ENCODE assay signal across 9 cellular contexts in genomic region chr16:27254262-27254811, GRCh38. TPM values are rescaled to one million over a fixed set of nuclear protein-coding genes. Genes with fewer than 3 reads are reported as not detected.
A peak's percentile ranks its signal among the peaks of the same experiment; 100 is the strongest.
DNase-seq lines count a peak whose midpoint lies in the region; ATAC-seq, FAIRE-seq and TF ChIP-seq lines count a peak whose summit lies in the region.
"Had no signal": no experiment of that assay in that cellular context is flagged by ENCODE, and none has a peak within 500 bp of the region (broad histone marks: within the 10 kb centered on the region; RNA-seq: fewer than 3 reads in every experiment).

No MANE protein-coding gene starts in this region.

- peak; percentile 93 for ATAC-seq in GM19351 (IDR thresholded peaks at IDR 0.05; ENCODE audit: unreplicated experiment)
- ATAC-seq in HG02981 (IDR thresholded peaks at IDR 0.05; ENCODE audit: unreplicated experiment): peak; percentile 59
- ATAC-seq in activated naive CD4-positive, alpha-beta T cell treated with anti-CD3 and anti-CD28 coated beads, Interleukin-2, amount 50 U/mL, for 72 hours: peak; percentile 64 to 77
- ATAC-seq in stimulated activated effector memory CD8-positive, alpha-beta T cell treated with anti-CD3 and anti-CD28 coated beads, Interleukin-12 subunit alpha, Interleukin-12 subunit beta, amount 100 ng/mL, for 72 hours: peak; percentile 86

- peak overlapping the region; percentile 97 to 98 for H3K27ac Mint-ChIP-seq in activated naive CD4-positive, alpha-beta T cell treated with anti-CD3 and anti-CD28 coated beads, Interleukin-2, amount 50 U/mL, for 72 hours
- peak overlapping the region; percentile 84 for H3K27ac Mint-ChIP-seq in stimulated activated effector memory CD8-positive, alpha-beta T cell treated with anti-CD3 and anti-CD28 coated beads, Interleukin-12 subunit alpha, Interleukin-12 subunit beta, amount 100 ng/mL, for 72 hours
- H3K27ac Mint-ChIP-seq in nephron progenitor cell: no peak overlapping the region
- H3K27ac Mint-ChIP-seq: mesothelial cell of epicardium had no signal

- peak overlapping the region; percentile 61 for H3K4me3 Mint-ChIP-seq in stimulated activated effector memory CD8-positive, alpha-beta T cell treated with anti-CD3 and anti-CD28 coated beads, Interleukin-12 subunit alpha, Interleukin-12 subunit beta, amount 100 ng/mL, for 72 hours
- no peak overlapping the region for H3K4me3 Mint-ChIP-seq in nephron progenitor cell
- H3K4me3 Mint-ChIP-seq: mesothelial cell of epicardium had no signal

- no peaks in the 10 kb centered on the region for H3K27me3 Mint-ChIP-seq in nephron progenitor cell (ENCODE audit: low read depth, poor library complexity)

- peaks cover 39 to 58% of the 10 kb centered on the region in 2 donors for H3K36me3 Mint-ChIP-seq in activated naive CD4-positive, alpha-beta T cell treated with anti-CD3 and anti-CD28 coated beads, Interleukin-2, amount 50 U/mL, for 72 hours
- H3K36me3 Mint-ChIP-seq in stimulated activated effector memory CD8-positive, alpha-beta T cell treated with anti-CD3 and anti-CD28 coated beads, Interleukin-12 subunit alpha, Interleukin-12 subunit beta, amount 100 ng/mL, for 72 hours: peaks cover 34% of the 10 kb centered on the region
- H3K36me3 Mint-ChIP-seq in nephron progenitor cell (ENCODE audit: low read depth): peaks cover 38% of the 10 kb centered on the region

- DNase-seq in activated naive CD4-positive, alpha-beta T cell treated with anti-CD3 and anti-CD28 coated beads, Interleukin-2, amount 50 U/mL, for 72 hours (ENCODE audit: low spot score in 2 of 2): peak in 1 of 2 donors; percentile 58
- DNase-seq in stimulated activated effector memory CD8-positive, alpha-beta T cell treated with anti-CD3 and anti-CD28 coated beads, Interleukin-12 subunit alpha, Interleukin-12 subunit beta, amount 100 ng/mL, for 72 hours (ENCODE audit: low spot score in 2 of 2): no peak
- DNase-seq in effector CD4-positive, alpha-beta T cell: no peak
- DNase-seq in D721Med (ENCODE audit: insufficient read length, low spot score) (no peak), nephron progenitor cell (no peak), cerebellum (ENCODE audit: low spot score) (no peak)

- no peak for FAIRE-seq in D721Med (lab: Jason Lieb, UNC)

- peaks cover 72% of the 10 kb centered on the region for H3K4me1 Mint-ChIP-seq in stimulated activated effector memory CD8-positive, alpha-beta T cell treated with anti-CD3 and anti-CD28 coated beads, Interleukin-12 subunit alpha, Interleukin-12 subunit beta, amount 100 ng/mL, for 72 hours
- peaks cover 5% of the 10 kb centered on the region for H3K4me1 Mint-ChIP-seq in nephron progenitor cell

- no peak for TF ChIP-seq CTCF in D721Med (IDR thresholded peaks at IDR 0.05; ENCODE audit: insufficient read depth, missing control alignments)
- TF ChIP-seq CTCF in nephron progenitor cell (IDR thresholded peaks at IDR 0.05): no peak

- H3K9me3 Mint-ChIP-seq in activated naive CD4-positive, alpha-beta T cell treated with anti-CD3 and anti-CD28 coated beads, Interleukin-2, amount 50 U/mL, for 72 hours: peaks cover 4 to 5% of the 10 kb centered on the region in 2 donors
- H3K9me3 Mint-ChIP-seq in stimulated activated effector memory CD8-positive, alpha-beta T cell treated with anti-CD3 and anti-CD28 coated beads, Interleukin-12 subunit alpha, Interleukin-12 subunit beta, amount 100 ng/mL, for 72 hours: no peaks in the 10 kb centered on the region
- H3K9me3 Mint-ChIP-seq in nephron progenitor cell: peaks cover 4% of the 10 kb centered on the region
- H3K9me3 Mint-ChIP-seq: mesothelial cell of epicardium had no signal

RNA-seq across cellular contexts. Expression of gene NSMCE1, which starts 14.2 kb away (rescaled TPM):
- total RNA-seq in activated naive CD4-positive, alpha-beta T cell treated with anti-CD3 and anti-CD28 coated beads, Interleukin-2, amount 50 U/mL, for 72 hours: 100 to 1,000 TPM; 106 to 132 TPM
- 27.0 TPM for total RNA-seq in cerebellum

RNA-seq across cellular contexts. Expression of gene KDM8, which starts 51.0 kb away (rescaled TPM):
- total RNA-seq in activated naive CD4-positive, alpha-beta T cell treated with anti-CD3 and anti-CD28 coated beads, Interleukin-2, amount 50 U/mL, for 72 hours: 10 to 100 TPM in 1 of 2 donors, 1 to 10 TPM in 1; 9.2 to 10.8 TPM
- 2.9 TPM for total RNA-seq in cerebellum

RNA-seq across cellular contexts. Expression of gene IL4R, which starts 59.4 kb away (rescaled TPM):
- 100 to 1,000 TPM; 166 to 218 TPM for total RNA-seq in activated naive CD4-positive, alpha-beta T cell treated with anti-CD3 and anti-CD28 coated beads, Interleukin-2, amount 50 U/mL, for 72 hours
- 3.6 TPM for total RNA-seq in cerebellum

Comparison
In these comparisons a context has a peak if more than half of its experiments do, and no peak if none do; other contexts are left out.
1. RNA of gene IL4R, which starts 59.4 kb away (total RNA-seq): 166 to 218 TPM in activated naive CD4-positive, alpha-beta T cell treated with anti-CD3 and anti-CD28 coated beads, Interleukin-2, amount 50 U/mL, for 72 hours; 3.6 TPM in cerebellum (single experiment); every median in the first group is over 10 times any median in the second.
2. Peak in every context shown above with its lines, with median percentiles within 50 percentile points of each other: ATAC-seq.